ENCODE assay signal across 11 cellular contexts in genomic region chr3:159787191-159787590, GRCh38. TPM values are rescaled to one million over a fixed set of nuclear protein-coding genes. Genes with fewer than 3 reads are reported as not detected.
A peak's percentile ranks its signal among the peaks of the same experiment; 100 is the strongest.
DNase-seq lines count a peak whose midpoint lies in the region; ATAC-seq and TF ChIP-seq lines count a peak whose summit lies in the region.
"Had no signal": no experiment of that assay in that cellular context is flagged by ENCODE, and none has a peak within 500 bp of the region (broad histone marks: within the 10 kb centered on the region; RNA-seq: fewer than 3 reads in every experiment).

No MANE protein-coding gene starts in this region.

- no peaks in the 10 kb centered on the region for H3K79me1 ChIP-seq in H9 (ENCODE audit: insufficient read depth, low read depth, low read length, poor library complexity, severe bottlenecking)

- H3K36me3 ChIP-seq in left ventricle myocardium inferior (no peaks in the 10 kb centered on the region), brain microvascular endothelial cell (replicated peaks) (no peaks in the 10 kb centered on the region), left lung (no peaks in the 10 kb centered on the region)

- H3K4me3 ChIP-seq in left ventricle myocardium inferior: no peak overlapping the region
- no peak overlapping the region for H3K4me3 ChIP-seq in brain microvascular endothelial cell (ENCODE audit: low read depth, low read length)
- H3K4me3 ChIP-seq in left lung: no peak overlapping the region

- H2AK5ac ChIP-seq in H9 (ENCODE audit: insufficient read length, low read length): no peak overlapping the region

- no peak for TF ChIP-seq CTCF in left ventricle myocardium inferior (IDR thresholded peaks at IDR 0.05; ENCODE audit: borderline replicate concordance)
- no peak for TF ChIP-seq CTCF in brain microvascular endothelial cell (IDR thresholded peaks at IDR 0.05; ENCODE audit: low read depth, low read length, missing control alignments)
- TF ChIP-seq CTCF in left lung (IDR thresholded peaks at IDR 0.05): no peak
- no peak for TF ChIP-seq CTCF in H9 (conservative IDR thresholded peaks at IDR 0.05)

- no peaks in the 10 kb centered on the region for H3K23me2 ChIP-seq in H9 (ENCODE audit: insufficient read length, low read depth, low read length, poor library complexity, severe bottlenecking)

- H2BK5ac ChIP-seq in H9 (ENCODE audit: insufficient read length, low read length): no peak overlapping the region

- H3K79me2 ChIP-seq in H9 (ENCODE audit: insufficient read depth, low read length): no peaks in the 10 kb centered on the region

- H2AFZ ChIP-seq in H9 (ENCODE audit: low read length): no peak overlapping the region

- no peak overlapping the region for H4K8ac ChIP-seq in H9 (replicated peaks; ENCODE audit: insufficient read length, low read depth, low read length)

- peak overlapping the region in 1 of 3 experiments; percentile 41; a peak in 2 of 7 replicates for H3K27ac Mint-ChIP-seq in H9
- H3K27ac Mint-ChIP-seq: CD4-positive, CD25-positive, alpha-beta regulatory T cell had no signal

- no peaks in the 10 kb centered on the region for H3K9me3 ChIP-seq in left ventricle myocardium inferior (replicated peaks)
- no peaks in the 10 kb centered on the region for H3K9me3 ChIP-seq in left lung
- no peaks in the 10 kb centered on the region for H3K9me3 ChIP-seq in H9 (ENCODE audit: control insufficient read depth, low read depth, low read length)

- no peak overlapping the region for H2BK20ac ChIP-seq in H9 (ENCODE audit: low read depth, low read length, poor library complexity, severe bottlenecking)

- ATAC-seq in left ventricle myocardium superior: peak; percentile 63
- peak; percentile 37 for ATAC-seq in left lung
- ATAC-seq in HG02642 (IDR thresholded peaks at IDR 0.05; ENCODE audit: poor library complexity, unreplicated experiment): no peak
- ATAC-seq: activated CD4-positive, CD25-positive, alpha-beta regulatory T cell treated with anti-CD3 and anti-CD28 coated beads, Interleukin-2, amount 50 U/mL, for 24 hours had no signal

- H3K9me3 Mint-ChIP-seq in H9: no peaks in the 10 kb centered on the region

- no peaks in the 10 kb centered on the region for H4K20me1 ChIP-seq in H9 (ENCODE audit: control insufficient read depth, insufficient read depth, insufficient read length)

- no peak overlapping the region for H3K14ac ChIP-seq in H9 (ENCODE audit: insufficient read depth, low read length)

- H3K18ac ChIP-seq in H9 (ENCODE audit: insufficient read length, low read depth, low read length): no peak overlapping the region

- H3K4ac ChIP-seq in H9 (ENCODE audit: low read depth, low read length): no peak overlapping the region

- H2BK12ac ChIP-seq in H9 (ENCODE audit: insufficient read length, low read depth, low read length): no peak overlapping the region

- no peak overlapping the region for H2BK15ac ChIP-seq in H9 (ENCODE audit: low read depth, low read length)

- H3K36me3 Mint-ChIP-seq in H9 (ENCODE audit: insufficient read depth in 1 of 3, low read depth in 3 of 3): no peaks in the 10 kb centered on the region
- H3K36me3 Mint-ChIP-seq: CD4-positive, CD25-positive, alpha-beta regulatory T cell had no signal

- H3K4me1 Mint-ChIP-seq in H9: peaks cover 37 to 40% of the 10 kb centered on the region in 2 experiments
- H3K4me1 Mint-ChIP-seq: CD4-positive, CD25-positive, alpha-beta regulatory T cell had no signal

- H3K4me3 Mint-ChIP-seq in H9: no peak overlapping the region
- H3K4me3 Mint-ChIP-seq: CD4-positive, CD25-positive, alpha-beta regulatory T cell had no signal

- no peak overlapping the region for H3T11ph ChIP-seq in H9 (ENCODE audit: low read length)

- H4K91ac ChIP-seq in H9 (ENCODE audit: insufficient read length, low read depth, low read length): no peak overlapping the region

- no peaks in the 10 kb centered on the region for H3K27me3 ChIP-seq in left ventricle myocardium inferior (ENCODE audit: low read depth)
- no peaks in the 10 kb centered on the region for H3K27me3 ChIP-seq in brain microvascular endothelial cell (replicated peaks)
- no peaks in the 10 kb centered on the region for H3K27me3 ChIP-seq in left lung
- H3K27me3 ChIP-seq in H9 (ENCODE audit: insufficient read depth, low read length): no peaks in the 10 kb centered on the region

- WGBS in H9 (ENCODE audit: extremely low coverage, insufficient read length, low lambda C conversion rate): no CpG with 5 or more reads among the region's 4 CpGs

- in situ Hi-C loops in brain microvascular endothelial cell (cut with HindIII; ENCODE audit: low pct_ligation_motif_present, low sequenced_read_pairs): loop anchor here (25.0 kb wide), 1 partner anchor 175 kb away; no protein-coding TSS in a partner anchor

- no peak overlapping the region for H2BK120ac ChIP-seq in H9 (ENCODE audit: low read depth, low read length, poor library complexity, severe bottlenecking)

- H3K27ac ChIP-seq in left ventricle myocardium inferior (replicated peaks): no peak overlapping the region
- peak overlapping the region; percentile 93 for H3K27ac ChIP-seq in brain microvascular endothelial cell
- H3K27ac ChIP-seq in left lung: peak overlapping the region; percentile 53 to 72
- H3K27ac ChIP-seq in H9 (ENCODE audit: insufficient read length, low read depth, low read length): no peak overlapping the region

- H3K4me1 ChIP-seq in left ventricle myocardium inferior (peaks cover 56% of the 10 kb centered on the region), left lung (peaks cover 8 to 29% of the 10 kb centered on the region in 2 donors), H9 (ENCODE audit: insufficient read depth, low read length) (no peaks in the 10 kb centered on the region)

- no peaks in the 10 kb centered on the region; the same call in 1 of the 2 replicates for H3K27me3 Mint-ChIP-seq in H9 (ENCODE audit: low read depth)

- no peak overlapping the region for H3K9ac ChIP-seq in H9 (ENCODE audit: extremely low read depth, insufficient read length, low read length)

- no peak overlapping the region for H3K23ac ChIP-seq in H9 (ENCODE audit: insufficient read length, low read depth, low read length)

- DNase-seq in left ventricle myocardium superior (no peak), left ventricle myocardium inferior (no peak), brain microvascular endothelial cell (peak; percentile 84), left lung (no peak), CD1c-positive myeloid dendritic cell (ENCODE audit: extremely low spot score) (no peak), H9 (no peak)
- no peak for DNase-seq in stimulated activated CD4-positive, alpha-beta T cell treated with anti-CD3 and anti-CD28 coated beads, Interleukin-2, amount 100 ng/mL, for 24 hours
- DNase-seq: CD4-positive, CD25-positive, alpha-beta regulatory T cell; effector memory CD4-positive, alpha-beta T cell had no signal

- no peak overlapping the region for H3K56ac ChIP-seq in H9 (ENCODE audit: insufficient read length, low read depth, low read length)

- H3K4me2 ChIP-seq in H9 (ENCODE audit: insufficient read depth, insufficient read length, low read length): no peak overlapping the region

- H4K5ac ChIP-seq in H9 (ENCODE audit: insufficient read length, low read depth, low read length): no peak overlapping the region

- intact Hi-C loops in left ventricle myocardium superior (cut with micrococcal nuclease): no loop called here
- intact Hi-C loops in left ventricle myocardium inferior (cut with micrococcal nuclease): no loop called here
- intact Hi-C loops in left lung (cut with DNase I): no loop called here

RNA-seq across cellular contexts. Expression of gene SCHIP1, which starts 52.5 kb away (rescaled TPM):
- 56.3 TPM for total RNA-seq in left ventricle myocardium superior
- 62.6 TPM for total RNA-seq in left ventricle myocardium inferior
- total RNA-seq in left lung: 1 to 10 TPM; 5.8 to 6.2 TPM
- 2.0 and 2.3 TPM in 2 replicates for total RNA-seq in H9 (2021)
- total RNA-seq: CD4-positive, CD25-positive, alpha-beta regulatory T cell had no signal

Comparison
In these comparisons a context has a peak if more than half of its experiments do, and no peak if none do; other contexts are left out.
1. H3K27ac ChIP-seq: peak in brain microvascular endothelial cell (single experiment) and left lung (2 of 2); none in left ventricle myocardium inferior (single experiment) and H9 (single experiment).